1 cellular context compared by ENCODE assay signal in the genomic region with DNA sequence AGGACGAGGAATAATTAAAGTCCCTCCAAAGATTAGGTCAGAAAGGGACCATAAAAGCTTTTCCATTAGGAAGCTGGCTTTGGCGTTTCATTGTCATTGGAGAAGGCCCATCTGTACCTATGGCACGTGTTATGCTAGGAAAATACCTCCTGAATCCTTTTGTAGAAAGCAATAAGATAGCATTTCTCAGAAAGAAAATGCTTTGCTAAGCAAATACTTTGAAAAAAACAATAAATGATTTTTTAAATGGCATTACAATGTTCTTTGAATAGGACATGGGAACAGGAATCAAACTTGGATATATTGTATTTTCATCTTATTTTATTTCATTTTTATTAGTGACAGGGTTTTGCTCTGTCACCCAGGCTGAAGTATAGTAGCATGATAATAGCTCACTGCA.
TF ChIP-seq lines count a peak whose summit lies in the region.

No MANE protein-coding gene starts in this region.

TF ChIP-seq in K562, 482 proteins besides CTCF, POLR2A, EP300 and RAD21 (continued from another document):
- TF ChIP-seq ZNF407 (IDR thresholded peaks at IDR 0.05; ENCODE audit: low read depth), result no peak
- TF ChIP-seq, protein P1, sequence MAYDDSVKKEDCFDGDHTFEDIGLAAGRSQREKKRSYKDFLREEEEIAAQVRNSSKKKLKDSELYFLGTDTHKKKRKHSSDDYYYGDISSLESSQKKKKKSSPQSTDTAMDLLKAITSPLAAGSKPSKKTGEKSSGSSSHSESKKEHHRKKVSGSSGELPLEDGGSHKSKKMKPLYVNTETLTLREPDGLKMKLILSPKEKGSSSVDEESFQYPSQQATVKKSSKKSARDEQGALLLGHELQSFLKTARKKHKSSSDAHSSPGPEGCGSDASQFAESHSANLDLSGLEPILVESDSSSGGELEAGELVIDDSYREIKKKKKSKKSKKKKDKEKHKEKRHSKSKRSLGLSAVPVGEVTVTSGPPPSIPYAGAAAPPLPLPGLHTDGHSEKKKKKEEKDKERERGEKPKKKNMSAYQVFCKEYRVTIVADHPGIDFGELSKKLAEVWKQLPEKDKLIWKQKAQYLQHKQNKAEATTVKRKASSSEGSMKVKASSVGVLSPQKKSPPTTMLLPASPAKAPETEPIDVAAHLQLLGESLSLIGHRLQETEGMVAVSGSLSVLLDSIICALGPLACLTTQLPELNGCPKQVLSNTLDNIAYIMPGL (CRISPR knock-in tag; IDR thresholded peaks at IDR 0.05), result no peak
- TF ChIP-seq ELF2 (CRISPR knock-in tag; IDR thresholded peaks at IDR 0.05), result no peak
- no peak for TF ChIP-seq CHD2 (IDR thresholded peaks at IDR 0.05; ENCODE audit: low read depth, low read length)
- TF ChIP-seq ZFP36 (IDR thresholded peaks at IDR 0.05; ENCODE audit: low read depth, low read length, partially characterized antibody), result no peak
- TF ChIP-seq ZNF316 (IDR thresholded peaks at IDR 0.05), result peak; percentile 10; the same call in 1 of the 2 replicates
- no peak for TF ChIP-seq HNRNPLL (IDR thresholded peaks at IDR 0.05; ENCODE audit: low read depth, low read length, poor library complexity, severe bottlenecking)
- no peak for TF ChIP-seq SRSF1 (IDR thresholded peaks at IDR 0.05; ENCODE audit: low read depth, low read length)
- TF ChIP-seq ZNF280A (IDR thresholded peaks at IDR 0.05; ENCODE audit: low read depth, partially characterized antibody), result no peak
- TF ChIP-seq NCOA6 (IDR thresholded peaks at IDR 0.05), result no peak
- no peak for TF ChIP-seq NR2C2 (CRISPR knock-in tag; IDR thresholded peaks at IDR 0.05)
- no peak for TF ChIP-seq NR2C2 (tag; IDR thresholded peaks at IDR 0.05)
- TF ChIP-seq ZNF146 (CRISPR knock-in tag; IDR thresholded peaks at IDR 0.05; ENCODE audit: unreplicated experiment), result no peak
TF ChIP-seq in K562: peak in this region for 2.
